28 cellular contexts compared by ENCODE assay signal in genomic region chr6:144749263-144749662, GRCh38.
A peak's percentile ranks its signal among the peaks of the same experiment; 100 is the strongest.
DNase-seq lines count a peak whose midpoint lies in the region; ATAC-seq, FAIRE-seq and TF ChIP-seq lines count a peak whose summit lies in the region.
"Had no signal": no experiment of that assay in that cellular context is flagged by ENCODE, and none has a peak within 500 bp of the region (broad histone marks: within the 10 kb centered on the region; RNA-seq: fewer than 3 reads in every experiment).

No MANE protein-coding gene starts in this region.

- no peaks in the 10 kb centered on the region for H3K27me3 Mint-ChIP-seq in astrocyte (ENCODE audit: low read depth, unreplicated experiment)
- H3K27me3 Mint-ChIP-seq: activated naive CD8-positive, alpha-beta T cell treated with anti-CD3 and anti-CD28 coated beads, Interleukin-2, amount 50 U/mL, for 24 hours; activated T-cell treated with anti-CD3 and anti-CD28 coated beads, Interleukin-2, amount 50 U/mL, for 24 hours; stimulated activated naive CD8-positive, alpha-beta T cell treated with anti-CD3 and anti-CD28 coated beads, Interleukin-15, amount 100 ng/mL, for 72 hours had no signal

- ATAC-seq in HG03342 (IDR thresholded peaks at IDR 0.05; ENCODE audit: unreplicated experiment) (no peak), HG03457 (IDR thresholded peaks at IDR 0.05; ENCODE audit: unreplicated experiment) (no peak)
- ATAC-seq: activated naive CD8-positive, alpha-beta T cell treated with anti-CD3 and anti-CD28 coated beads, Interleukin-2, amount 50 U/mL, for 24 hours; GM12878; GM23338; Panc1; stimulated activated naive CD8-positive, alpha-beta T cell treated with anti-CD3 and anti-CD28 coated beads, Interleukin-15, amount 100 ng/mL, for 72 hours had no signal

- H3K4me1 Mint-ChIP-seq in astrocyte (ENCODE audit: low read depth, unreplicated experiment), result peaks cover 6% of the 10 kb centered on the region

- H3K27ac ChIP-seq in astrocyte (ENCODE audit: low read depth, low read length), result no peak overlapping the region
- H3K27ac ChIP-seq: BLaER1 treated with 17β-estradiol and CSF1 and Interleukin-3, amounts not matched to agents 10 nM and 100 nM; esophagus muscularis mucosa; ovary; VCaP had no signal

- peak; percentile 9 for FAIRE-seq in astrocyte (lab: Jason Lieb, UNC)
- FAIRE-seq: GM12878 had no signal

- H3K4me3 Mint-ChIP-seq in astrocyte (ENCODE audit: unreplicated experiment), result no peak overlapping the region
- H3K4me3 Mint-ChIP-seq: activated naive CD8-positive, alpha-beta T cell treated with anti-CD3 and anti-CD28 coated beads, Interleukin-2, amount 50 U/mL, for 24 hours; activated T-cell treated with anti-CD3 and anti-CD28 coated beads, Interleukin-2, amount 50 U/mL, for 24 hours; GM23338; nephron progenitor cell; stimulated activated naive CD8-positive, alpha-beta T cell treated with anti-CD3 and anti-CD28 coated beads, Interleukin-15, amount 100 ng/mL, for 72 hours had no signal

- H3K9me3 Mint-ChIP-seq in astrocyte (ENCODE audit: unreplicated experiment), result no peaks in the 10 kb centered on the region
- H3K9me3 Mint-ChIP-seq: activated naive CD8-positive, alpha-beta T cell treated with anti-CD3 and anti-CD28 coated beads, Interleukin-2, amount 50 U/mL, for 24 hours; activated T-cell treated with anti-CD3 and anti-CD28 coated beads, Interleukin-2, amount 50 U/mL, for 24 hours; GM23338; nephron progenitor cell; stimulated activated naive CD8-positive, alpha-beta T cell treated with anti-CD3 and anti-CD28 coated beads, Interleukin-15, amount 100 ng/mL, for 72 hours had no signal

- no peak overlapping the region for H2AFZ ChIP-seq in astrocyte (ENCODE audit: low read depth, low read length)
- H2AFZ ChIP-seq: GM23338 had no signal

- H3K4me3 ChIP-seq in astrocyte (ENCODE audit: insufficient read depth, low read depth, low read length), result no peak overlapping the region
- H3K4me3 ChIP-seq: BLaER1 treated with 17β-estradiol and CSF1 and Interleukin-3, amounts not matched to agents 10 nM and 100 nM; esophagus muscularis mucosa; GM12878; GM23338; ovary; smooth muscle cell had no signal

- no peak overlapping the region for H3K9ac ChIP-seq in astrocyte (ENCODE audit: low read length)
- H3K9ac ChIP-seq: BLaER1 treated with 17β-estradiol and CSF1 and Interleukin-3, amounts not matched to agents 10 nM and 100 nM had no signal

- H3K36me3 Mint-ChIP-seq in astrocyte (ENCODE audit: low read depth, unreplicated experiment), result no peaks in the 10 kb centered on the region

- peaks cover 2% of the 10 kb centered on the region for H3K36me3 ChIP-seq in astrocyte (ENCODE audit: insufficient read depth, low read length)
- H3K36me3 ChIP-seq: ovary had no signal

- no peaks in the 10 kb centered on the region for H3K27me3 ChIP-seq in astrocyte (ENCODE audit: insufficient read depth, low read length)
- H3K27me3 ChIP-seq: BLaER1 treated with 17β-estradiol and CSF1 and Interleukin-3, amounts not matched to agents 10 nM and 100 nM; esophagus muscularis mucosa; ovary had no signal

- DNase-seq in DMS153 treated with DMSO at 0.1 percent for 48 hours (lab: John Stamatoyannopoulos, UW; ENCODE audit: unreplicated experiment), result peak; percentile 77
- DNase-seq in NCI-H1436 treated with DMSO at 0.1 percent for 48 hours (lab: John Stamatoyannopoulos, UW), result peak; percentile 85
- peak; percentile 90 for DNase-seq in NCI-H2171 treated with DMSO at 0.1 percent for 48 hours (lab: John Stamatoyannopoulos, UW)
- DNase-seq in astrocyte (ENCODE audit: low read depth), result no peak
- no peak for DNase-seq in effector CD8-positive, alpha-beta T cell (lab: John Stamatoyannopoulos, UW)
- DNase-seq: activated CD4-positive, alpha-beta T cell treated with anti-CD3 and anti-CD28 coated beads for 48 hours; activated gamma-delta T cell treated with Interleukin-2 at 50 U/mL for 16 hours; activated naive CD8-positive, alpha-beta T cell treated with anti-CD3 and anti-CD28 coated beads, Interleukin-2, amount 50 U/mL, for 24 hours; activated T-cell treated with anti-CD3 and anti-CD28 coated beads, Interleukin-2, amount 50 U/mL, for 24 hours; central memory CD4-positive, alpha-beta T cell; mammary epithelial cell; MV-4-11; nephron progenitor cell; ovary; SIG-M5; stimulated activated CD4-positive, alpha-beta T cell treated with anti-CD3 and anti-CD28 coated beads, Interleukin-1b, Interleukin-23, amount 100 ng/mL, for 48 hours; stimulated activated CD8-positive, alpha-beta memory T cell treated with anti-CD3 and anti-CD28 coated beads, Interleukin-4, amount 100 ng/mL, for 48 hours; stimulated activated naive CD8-positive, alpha-beta T cell treated with anti-CD3 and anti-CD28 coated beads, Interleukin-15, amount 100 ng/mL, for 72 hours; T-helper 9 cell had no signal

- no peaks in the 10 kb centered on the region for H3K9me3 ChIP-seq in astrocyte (ENCODE audit: insufficient read depth, low read depth, low read length)
- H3K9me3 ChIP-seq: BLaER1 treated with 17β-estradiol and CSF1 and Interleukin-3, amounts not matched to agents 10 nM and 100 nM; esophagus muscularis mucosa; ovary had no signal

- H3K27ac Mint-ChIP-seq in astrocyte (ENCODE audit: unreplicated experiment), result no peak overlapping the region
- H3K27ac Mint-ChIP-seq: activated naive CD8-positive, alpha-beta T cell treated with anti-CD3 and anti-CD28 coated beads, Interleukin-2, amount 50 U/mL, for 24 hours; activated T-cell treated with anti-CD3 and anti-CD28 coated beads, Interleukin-2, amount 50 U/mL, for 24 hours; GM23338; nephron progenitor cell; stimulated activated naive CD8-positive, alpha-beta T cell treated with anti-CD3 and anti-CD28 coated beads, Interleukin-15, amount 100 ng/mL, for 72 hours had no signal

- H4K20me1 ChIP-seq in astrocyte (ENCODE audit: insufficient read depth, low read length), result no peaks in the 10 kb centered on the region
- H4K20me1 ChIP-seq: BLaER1 treated with 17β-estradiol and CSF1 and Interleukin-3, amounts not matched to agents 10 nM and 100 nM had no signal

- H3K4me1 ChIP-seq in astrocyte (ENCODE audit: insufficient read depth, low read length), result peaks cover 4% of the 10 kb centered on the region

- no peak for TF ChIP-seq CTCF in astrocyte (IDR thresholded peaks at IDR 0.05; ENCODE audit: insufficient read depth, low read depth, low read length)

- H3K79me2 ChIP-seq in astrocyte (ENCODE audit: insufficient read depth, low read length), result no peaks in the 10 kb centered on the region

- no peak overlapping the region for H3K4me2 ChIP-seq in astrocyte (ENCODE audit: low read length)
- H3K4me2 ChIP-seq: BLaER1 treated with 17β-estradiol and CSF1 and Interleukin-3, amounts not matched to agents 10 nM and 100 nM; GM23338; smooth muscle cell had no signal

Comparison
In these comparisons a context has a peak if more than half of its experiments do, and no peak if none do; other contexts are left out.
1. DNase-seq: peak in DMS153 treated with DMSO at 0.1 percent for 48 hours (single experiment), NCI-H1436 treated with DMSO at 0.1 percent for 48 hours (single experiment) and NCI-H2171 treated with DMSO at 0.1 percent for 48 hours (single experiment); none in astrocyte (single experiment) and effector CD8-positive, alpha-beta T cell (single experiment).